Comparison of ENCODE assay signal across 1 cellular context in genomic region chr15:57692709-57693108, GRCh38.
TF ChIP-seq lines count a peak whose summit lies in the region.

No MANE protein-coding gene starts in this region.

TF ChIP-seq in GM23338, 12 proteins besides CTCF, POLR2A, EP300 and RAD21 (continued from another document):
- no peak for TF ChIP-seq ZNF462 (CRISPR knock-in tag; IDR thresholded peaks at IDR 0.05)
- TF ChIP-seq, protein P1, sequence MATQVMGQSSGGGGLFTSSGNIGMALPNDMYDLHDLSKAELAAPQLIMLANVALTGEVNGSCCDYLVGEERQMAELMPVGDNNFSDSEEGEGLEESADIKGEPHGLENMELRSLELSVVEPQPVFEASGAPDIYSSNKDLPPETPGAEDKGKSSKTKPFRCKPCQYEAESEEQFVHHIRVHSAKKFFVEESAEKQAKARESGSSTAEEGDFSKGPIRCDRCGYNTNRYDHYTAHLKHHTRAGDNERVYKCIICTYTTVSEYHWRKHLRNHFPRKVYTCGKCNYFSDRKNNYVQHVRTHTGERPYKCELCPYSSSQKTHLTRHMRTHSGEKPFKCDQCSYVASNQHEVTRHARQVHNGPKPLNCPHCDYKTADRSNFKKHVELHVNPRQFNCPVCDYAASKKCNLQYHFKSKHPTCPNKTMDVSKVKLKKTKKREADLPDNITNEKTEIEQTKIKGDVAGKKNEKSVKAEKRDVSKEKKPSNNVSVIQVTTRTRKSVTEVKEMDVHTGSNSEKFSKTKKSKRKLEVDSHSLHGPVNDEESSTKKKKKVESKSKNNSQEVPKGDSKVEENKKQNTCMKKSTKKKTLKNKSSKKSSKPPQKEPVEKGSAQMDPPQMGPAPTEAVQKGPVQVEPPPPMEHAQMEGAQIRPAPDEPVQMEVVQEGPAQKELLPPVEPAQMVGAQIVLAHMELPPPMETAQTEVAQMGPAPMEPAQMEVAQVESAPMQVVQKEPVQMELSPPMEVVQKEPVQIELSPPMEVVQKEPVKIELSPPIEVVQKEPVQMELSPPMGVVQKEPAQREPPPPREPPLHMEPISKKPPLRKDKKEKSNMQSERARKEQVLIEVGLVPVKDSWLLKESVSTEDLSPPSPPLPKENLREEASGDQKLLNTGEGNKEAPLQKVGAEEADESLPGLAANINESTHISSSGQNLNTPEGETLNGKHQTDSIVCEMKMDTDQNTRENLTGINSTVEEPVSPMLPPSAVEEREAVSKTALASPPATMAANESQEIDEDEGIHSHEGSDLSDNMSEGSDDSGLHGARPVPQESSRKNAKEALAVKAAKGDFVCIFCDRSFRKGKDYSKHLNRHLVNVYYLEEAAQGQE (IDR thresholded peaks at IDR 0.05; ENCODE audit: unreplicated experiment): no peak
- TF ChIP-seq ETS1 (IDR thresholded peaks at IDR 0.05): no peak
- TF ChIP-seq NANOG (IDR thresholded peaks at IDR 0.05; ENCODE audit: borderline replicate concordance): no peak
TF ChIP-seq in GM23338: peak in this region for 0.
